ENCODE assay signal across 10 cellular contexts in genomic region chr16:11078812-11079459, GRCh38.
DNase-seq lines count a peak whose midpoint lies in the region; ATAC-seq and TF ChIP-seq lines count a peak whose summit lies in the region.
"Had no signal": no experiment of that assay in that cellular context is flagged by ENCODE, and none has a peak within 500 bp of the region (broad histone marks: within the 10 kb centered on the region; RNA-seq: fewer than 3 reads in every experiment).

No MANE protein-coding gene starts in this region.

- ATAC-seq in SK-N-SH treated with all-trans-retinoic acid at 6 μM for 48 hours, result peak; percentile 79
- ATAC-seq in GM19324 (IDR thresholded peaks at IDR 0.05; ENCODE audit: low FRiP score, unreplicated experiment), result no peak

- H3K4me3 ChIP-seq in fibroblast of villous mesenchyme (ENCODE audit: low read depth, low read length), result peak overlapping the region; percentile 12

- no peak for TF ChIP-seq CTCF in fibroblast of villous mesenchyme (IDR thresholded peaks at IDR 0.05; ENCODE audit: insufficient read depth, low read depth, low read length)

- DNase-seq in Daoy (ENCODE audit: low read depth) (peak; percentile 84), fibroblast of villous mesenchyme (ENCODE audit: low read depth) (peak; percentile 100), renal cortical epithelial cell (ENCODE audit: low read depth) (peak; percentile 92), hypothalamus (lab: John Stamatoyannopoulos, UW) (no peak), DMS153 treated with DMSO at 0.1 percent for 48 hours (lab: John Stamatoyannopoulos, UW; ENCODE audit: unreplicated experiment) (no peak), SHP77 (lab: John Stamatoyannopoulos, UW) (no peak)
- DNase-seq: activated CD4-positive, alpha-beta T cell treated with anti-CD3 and anti-CD28 coated beads for 4 hours; Karpas-422 had no signal

TF ChIP-seq in SK-N-SH treated with all-trans-retinoic acid at 6 μM for 48 hours, 23 proteins besides CTCF, POLR2A, EP300 and RAD21:
- TF ChIP-seq ZFP3 (CRISPR knock-in tag; IDR thresholded peaks at IDR 0.05), result no peak
- no peak for TF ChIP-seq ZNF8 (CRISPR knock-in tag; IDR thresholded peaks at IDR 0.05)
- peak; percentile 73; the same call in 1 of the 2 replicates for TF ChIP-seq TSHZ2 (CRISPR knock-in tag; IDR thresholded peaks at IDR 0.05)
- peak; percentile 68; the same call in 1 of the 2 replicates for TF ChIP-seq TCF4 (CRISPR knock-in tag; IDR thresholded peaks at IDR 0.05; ENCODE audit: borderline replicate concordance)
- peak; percentile 68; the same call in 1 of the 2 replicates for TF ChIP-seq PATZ1 (CRISPR knock-in tag; IDR thresholded peaks at IDR 0.05; ENCODE audit: borderline replicate concordance)

Comparison
In these comparisons a context has a peak if more than half of its experiments do, and no peak if none do; other contexts are left out.
1. DNase-seq: peak in Daoy (single experiment), fibroblast of villous mesenchyme (single experiment) and renal cortical epithelial cell (single experiment); none in hypothalamus (0 of 51), DMS153 treated with DMSO at 0.1 percent for 48 hours (single experiment) and SHP77 (0 of 2).